Comparison of ENCODE assay signal across 21 cellular contexts in the genomic region with DNA sequence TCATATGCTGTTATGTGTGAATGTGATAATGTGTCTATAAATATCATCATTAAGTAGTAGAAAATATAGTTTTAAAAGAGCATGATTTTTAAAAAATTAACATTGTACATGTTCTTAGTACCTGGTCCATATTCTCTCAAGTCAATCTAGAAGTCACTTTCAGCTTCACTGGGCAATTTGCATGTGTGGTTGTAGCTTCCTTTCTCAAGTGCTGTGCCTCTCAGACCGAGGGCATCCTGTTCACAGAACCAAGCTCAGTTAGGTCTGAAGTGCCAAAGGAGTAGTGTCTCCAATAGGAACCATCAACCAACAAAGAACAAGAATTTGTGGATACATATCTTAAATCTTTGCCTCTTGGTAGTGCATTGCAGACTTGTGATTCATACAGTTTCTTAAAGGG.
A peak's percentile ranks its signal among the peaks of the same experiment; 100 is the strongest.
DNase-seq lines count a peak whose midpoint lies in the region; ATAC-seq and TF ChIP-seq lines count a peak whose summit lies in the region.
"Had no signal": no experiment of that assay in that cellular context is flagged by ENCODE, and none has a peak within 500 bp of the region (broad histone marks: within the 10 kb centered on the region; RNA-seq: fewer than 3 reads in every experiment).

No MANE protein-coding gene starts in this region.

- TF ChIP-seq POLR2A in suprapubic skin (IDR thresholded peaks at IDR 0.05) = no peak

- H3K4me1 ChIP-seq in suprapubic skin = no peaks in the 10 kb centered on the region
- H3K4me1 ChIP-seq: breast epithelium, right atrium auricular region had no signal

- no peaks in the 10 kb centered on the region for H3K4me1 Mint-ChIP-seq in activated naive CD8-positive, alpha-beta T cell treated with anti-CD3 and anti-CD28 coated beads, Interleukin-2, amount 50 U/mL, for 24 hours
- no peaks in the 10 kb centered on the region for H3K4me1 Mint-ChIP-seq in chondrocyte (ENCODE audit: low read depth)
- H3K4me1 Mint-ChIP-seq: nephron had no signal

- no peaks in the 10 kb centered on the region for H3K9me3 ChIP-seq in suprapubic skin
- H3K9me3 ChIP-seq: breast epithelium, right atrium auricular region had no signal

- no peaks in the 10 kb centered on the region for H3K36me3 ChIP-seq in suprapubic skin
- H3K36me3 ChIP-seq: breast epithelium, right atrium auricular region had no signal

- TF ChIP-seq CTCF in suprapubic skin (IDR thresholded peaks at IDR 0.05) (no peak), chondrocyte (IDR thresholded peaks at IDR 0.05) (no peak)

- DNase-seq in AG08396 (ENCODE audit: low spot score) (no peak), suprapubic skin (ENCODE audit: low spot score in 2 of 2) (no peak), chondrocyte (ENCODE audit: low spot score) (no peak)
- no peak for DNase-seq in activated naive CD8-positive, alpha-beta T cell treated with anti-CD3 and anti-CD28 coated beads, Interleukin-2, amount 50 U/mL, for 24 hours
- DNase-seq: activated CD4-positive, CD25-positive, alpha-beta regulatory T cell treated with anti-CD3 and anti-CD28 coated beads, Interleukin-2, amount 50 U/mL, for 72 hours; activated CD8-positive, alpha-beta memory T cell treated with anti-CD3 and anti-CD28 coated beads, Interleukin-2, amount 50 U/mL, for 48 hours; effector memory CD4-positive, alpha-beta T cell; GM23248; Karpas-422; NCI-H146; stimulated activated CD4-positive, alpha-beta T cell treated with anti-CD3 and anti-CD28 coated beads, Interleukin-2, amount 100 ng/mL, for 48 hours had no signal

- no peak for TF ChIP-seq EP300 in suprapubic skin (IDR thresholded peaks at IDR 0.05)

- H3K4me3 Mint-ChIP-seq in activated naive CD8-positive, alpha-beta T cell treated with anti-CD3 and anti-CD28 coated beads, Interleukin-2, amount 50 U/mL, for 24 hours = no peak overlapping the region
- H3K4me3 Mint-ChIP-seq in chondrocyte (ENCODE audit: unreplicated experiment) = no peak overlapping the region
- H3K4me3 Mint-ChIP-seq: nephron, type B pancreatic cell had no signal

- ATAC-seq in GM18858 (IDR thresholded peaks at IDR 0.05; ENCODE audit: unreplicated experiment) = peak; percentile 94
- ATAC-seq in GM19468 (IDR thresholded peaks at IDR 0.05; ENCODE audit: extremely low read depth, unreplicated experiment) = peak; percentile 96
- ATAC-seq in HG02798 (IDR thresholded peaks at IDR 0.05; ENCODE audit: poor library complexity, unreplicated experiment) = peak; percentile 77
- peak; percentile 89 for ATAC-seq in HG03457 (IDR thresholded peaks at IDR 0.05; ENCODE audit: unreplicated experiment)
- no peak for ATAC-seq in activated naive CD8-positive, alpha-beta T cell treated with anti-CD3 and anti-CD28 coated beads, Interleukin-2, amount 50 U/mL, for 24 hours
- ATAC-seq: activated naive CD4-positive, alpha-beta T cell treated with anti-CD3 and anti-CD28 coated beads, Interleukin-2, amount 50 U/mL, for 72 hours had no signal

- no peak overlapping the region for H3K4me3 ChIP-seq in suprapubic skin
- H3K4me3 ChIP-seq: breast epithelium, GM23248, right atrium auricular region had no signal

- no peaks in the 10 kb centered on the region for H3K9me3 Mint-ChIP-seq in activated naive CD8-positive, alpha-beta T cell treated with anti-CD3 and anti-CD28 coated beads, Interleukin-2, amount 50 U/mL, for 24 hours
- peaks cover 5% of the 10 kb centered on the region for H3K9me3 Mint-ChIP-seq in chondrocyte (ENCODE audit: low read depth)
- H3K9me3 Mint-ChIP-seq: nephron had no signal

- no peaks in the 10 kb centered on the region for H3K27me3 Mint-ChIP-seq in activated naive CD8-positive, alpha-beta T cell treated with anti-CD3 and anti-CD28 coated beads, Interleukin-2, amount 50 U/mL, for 24 hours
- no peaks in the 10 kb centered on the region for H3K27me3 Mint-ChIP-seq in chondrocyte (ENCODE audit: low read depth)
- H3K27me3 Mint-ChIP-seq: type B pancreatic cell had no signal

- WGBS in suprapubic skin = 71% methylated on average over 1 of the region's 1 CpG

- H3K27me3 ChIP-seq in suprapubic skin = no peaks in the 10 kb centered on the region
- H3K27me3 ChIP-seq: breast epithelium, right atrium auricular region had no signal

- H3K27ac ChIP-seq in suprapubic skin = no peak overlapping the region
- H3K27ac ChIP-seq: breast epithelium, GM23248, right atrium auricular region, RWPE1 had no signal

- no peak overlapping the region for H3K27ac Mint-ChIP-seq in activated naive CD8-positive, alpha-beta T cell treated with anti-CD3 and anti-CD28 coated beads, Interleukin-2, amount 50 U/mL, for 24 hours
- H3K27ac Mint-ChIP-seq in chondrocyte (ENCODE audit: unreplicated experiment) = no peak overlapping the region
- H3K27ac Mint-ChIP-seq: activated naive CD4-positive, alpha-beta T cell treated with anti-CD3 and anti-CD28 coated beads, Interleukin-2, amount 50 U/mL, for 72 hours; nephron; type B pancreatic cell had no signal

- H3K36me3 Mint-ChIP-seq in activated naive CD8-positive, alpha-beta T cell treated with anti-CD3 and anti-CD28 coated beads, Interleukin-2, amount 50 U/mL, for 24 hours (ENCODE audit: low read depth) = no peaks in the 10 kb centered on the region
- no peaks in the 10 kb centered on the region for H3K36me3 Mint-ChIP-seq in chondrocyte (ENCODE audit: low read depth)
- H3K36me3 Mint-ChIP-seq: activated naive CD4-positive, alpha-beta T cell treated with anti-CD3 and anti-CD28 coated beads, Interleukin-2, amount 50 U/mL, for 72 hours; type B pancreatic cell had no signal
